ENCODE assay signal across 31 cellular contexts in genomic region chr5:1411099-1411498, GRCh38. TPM values are rescaled to one million over a fixed set of nuclear protein-coding genes. Genes with fewer than 3 reads are reported as not detected.
"Had no signal": no experiment of that assay in that cellular context is flagged by ENCODE, and none has a peak within 500 bp of the region (broad histone marks: within the 10 kb centered on the region; RNA-seq: fewer than 3 reads in every experiment).

No MANE protein-coding gene starts in this region.

- ATAC-seq: activated CD8-positive, alpha-beta memory T cell treated with anti-CD3 and anti-CD28 coated beads, Interleukin-2, amount 10 ng/mL, durations not matched to agents 7 days and 5 days; activated CD8-positive, alpha-beta T cell treated with anti-CD3 and anti-CD28 coated beads, Interleukin-2, amount 10 ng/mL, durations not matched to agents 7 days and 5 days; gastroesophageal sphincter; left lobe of liver; stimulated activated naive CD8-positive, alpha-beta T cell treated with anti-CD3 and anti-CD28 coated beads, Interleukin-15, Interleukin-2, amounts not matched to agents 100 U/mL and 50 U/mL, for 24 hours; T-cell had no signal

- H3K27ac ChIP-seq: ascending aorta, cardiac muscle cell, gastroesophageal sphincter, neutrophil, ovary, prostate gland, testis, upper lobe of left lung had no signal

- H3K4me1 ChIP-seq: ascending aorta, gastroesophageal sphincter, prostate gland, testis, upper lobe of left lung had no signal

- H3K36me3 ChIP-seq: ascending aorta, cardiac muscle cell, gastroesophageal sphincter, neutrophil, ovary, prostate gland, upper lobe of left lung had no signal

- H3K27me3 Mint-ChIP-seq: activated CD8-positive, alpha-beta memory T cell treated with anti-CD3 and anti-CD28 coated beads, Interleukin-2, amount 10 ng/mL, durations not matched to agents 7 days and 5 days had no signal

- DNase-seq: activated B cell treated with CpG ODN at 0.5 μM for 24 hours; activated CD4-positive, alpha-beta T cell treated with anti-CD3 and anti-CD28 coated beads, Interleukin-2, amount 50 U/mL, for 1 hour; activated CD8-positive, alpha-beta memory T cell treated with anti-CD3 and anti-CD28 coated beads, Interleukin-2, amount 10 ng/mL, durations not matched to agents 7 days and 5 days; activated CD8-positive, alpha-beta T cell treated with anti-CD3 and anti-CD28 coated beads, Interleukin-2, amount 10 ng/mL, durations not matched to agents 7 days and 5 days; activated effector memory CD4-positive, alpha-beta T cell treated with Interleukin-2 at 50 U/mL for 16 hours; activated naive CD4-positive, alpha-beta T cell treated with Interleukin-2 at 50 U/mL for 16 hours; cortex of kidney; hippocampal formation; mammary epithelial cell; retina; stimulated activated CD4-positive, alpha-beta T cell treated with anti-CD3 and anti-CD28 coated beads, Interleukin-15, amount 100 ng/mL, for 24 hours; stimulated activated naive CD8-positive, alpha-beta T cell treated with anti-CD3 and anti-CD28 coated beads, Interleukin-15, Interleukin-2, amounts not matched to agents 100 U/mL and 50 U/mL, for 24 hours; T-cell; testis; upper lobe of left lung had no signal

- H3K4me3 Mint-ChIP-seq: activated B cell treated with CpG ODN at 0.5 μM for 24 hours; activated CD8-positive, alpha-beta memory T cell treated with anti-CD3 and anti-CD28 coated beads, Interleukin-2, amount 10 ng/mL, durations not matched to agents 7 days and 5 days; activated CD8-positive, alpha-beta T cell treated with anti-CD3 and anti-CD28 coated beads, Interleukin-2, amount 10 ng/mL, durations not matched to agents 7 days and 5 days; activated naive CD8-positive, alpha-beta T cell; brain; nephron; T-cell had no signal

- H3K4me1 Mint-ChIP-seq: nephron, T-cell had no signal

- H3K9me3 ChIP-seq: ascending aorta, gastroesophageal sphincter, neutrophil, ovary, prostate gland, testis, upper lobe of left lung had no signal

- H3K9me3 Mint-ChIP-seq: activated B cell treated with CpG ODN at 0.5 μM for 24 hours, T-cell had no signal

- H3K36me3 Mint-ChIP-seq: activated CD8-positive, alpha-beta memory T cell treated with anti-CD3 and anti-CD28 coated beads, Interleukin-2, amount 10 ng/mL, durations not matched to agents 7 days and 5 days; activated naive CD8-positive, alpha-beta T cell; brain; T-cell had no signal

- H3K27me3 ChIP-seq: ascending aorta, cardiac muscle cell, ovary, testis, upper lobe of left lung had no signal

- H3K4me3 ChIP-seq: ascending aorta, cardiac muscle cell, gastroesophageal sphincter, ovary, prostate gland, smooth muscle cell, testis, upper lobe of left lung had no signal

RNA-seq across cellular contexts. Expression of gene SLC6A3, which starts 34.1 kb away (rescaled TPM):
- total RNA-seq: activated CD8-positive, alpha-beta T cell treated with anti-CD3 and anti-CD28 coated beads, Interleukin-2, amount 10 ng/mL, durations not matched to agents 7 days and 5 days; ascending aorta; cardiac muscle cell; endothelial cell of umbilical vein; fibroblast of lung; fibroblast of villous mesenchyme; gastroesophageal sphincter; kidney epithelial cell; left lobe of liver; mammary epithelial cell; SK-MEL-5; smooth muscle cell had no signal
